ENCODE assay signal across 24 cellular contexts in the genomic region with DNA sequence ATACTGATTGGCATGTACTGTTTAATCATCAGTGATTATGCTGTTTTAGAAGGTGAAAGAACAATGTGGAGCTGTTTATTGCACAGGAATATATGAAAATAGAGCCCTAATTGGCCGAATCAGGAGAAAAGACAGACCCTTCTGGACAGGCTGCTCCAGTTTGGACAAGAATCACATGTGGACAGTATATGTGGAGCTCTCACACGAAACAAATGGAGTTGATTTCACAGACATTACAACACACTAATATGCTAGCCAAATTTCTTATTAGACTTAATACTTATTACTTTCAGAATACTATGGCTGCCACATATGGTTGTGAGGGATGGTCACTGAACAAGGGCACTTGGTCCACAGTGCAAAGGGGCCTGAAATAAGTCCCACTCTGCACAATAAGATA. TPM values are rescaled to one million over a fixed set of nuclear protein-coding genes. Genes with fewer than 3 reads are reported as not detected.
DNase-seq lines count a peak whose midpoint lies in the region; ATAC-seq and TF ChIP-seq lines count a peak whose summit lies in the region.
"Had no signal": no experiment of that assay in that cellular context is flagged by ENCODE, and none has a peak within 500 bp of the region (broad histone marks: within the 10 kb centered on the region; RNA-seq: fewer than 3 reads in every experiment).

No MANE protein-coding gene starts in this region.

- peak overlapping the region; percentile 4; the same call in 1 of the 2 replicates for H3K4me3 ChIP-seq in ACC112 (ENCODE audit: low read depth, low read length)
- H3K4me3 ChIP-seq in HCT116 (replicated peaks in 1 of 2; ENCODE audit: low read depth in 1 of 2, low read length in 2 of 2), result no peak overlapping the region
- H3K4me3 ChIP-seq in adipocyte (ENCODE audit: low read length), result peak overlapping the region; percentile 56
- peak overlapping the region; percentile 31 to 43 for H3K4me3 ChIP-seq in foreskin fibroblast (ENCODE audit: low read depth in 1 of 2, low read length in 2 of 2)
- no peak overlapping the region for H3K4me3 ChIP-seq in right lobe of liver
- H3K4me3 ChIP-seq: GM12878, MG63, SJCRH30 had no signal

- peaks cover 6% of the 10 kb centered on the region for H3K4me1 ChIP-seq in ACC112 (ENCODE audit: control insufficient read depth, insufficient read depth, low read length, unreplicated experiment)
- peaks cover 6 to 21% of the 10 kb centered on the region in 2 experiments; a peak in 3 of 4 replicates for H3K4me1 ChIP-seq in HCT116 (ENCODE audit: control insufficient read depth in 1 of 2, insufficient read depth in 2 of 2, low read length in 2 of 2)
- peaks cover 44% of the 10 kb centered on the region for H3K4me1 ChIP-seq in adipocyte (ENCODE audit: control insufficient read depth, insufficient read depth, low read length)
- H3K4me1 ChIP-seq in right lobe of liver, result no peaks in the 10 kb centered on the region
- H3K4me1 ChIP-seq: Caco-2 had no signal

- intact Hi-C loops in HCT116 (cut with micrococcal nuclease), result no loop called here
- intact Hi-C loops in right lobe of liver (cut with DNase I), result no loop called here

- no peaks in the 10 kb centered on the region for H3K9me2 ChIP-seq in HCT116 (ENCODE audit: insufficient read depth)

- BruUV-seq in HCT116 (replicated peaks; lab: Mats Ljungman, UMichigan), result no TSS peak

- TF ChIP-seq CTCF in HCT116 (IDR thresholded peaks at IDR 0.05 in 2 of 3, conservative IDR thresholded peaks at IDR 0.05 in 1 of 3; ENCODE audit: borderline replicate concordance in 1 of 3, insufficient read depth in 1 of 3, low read depth in 2 of 3, low read length in 2 of 3), result no peak
- no peak for TF ChIP-seq CTCF in foreskin fibroblast (IDR thresholded peaks at IDR 0.05; ENCODE audit: low read depth, low read length)
- no peak for TF ChIP-seq CTCF in right lobe of liver (IDR thresholded peaks at IDR 0.05)

- no peak for TF ChIP-seq POLR2A in HCT116 (IDR thresholded peaks at IDR 0.05; ENCODE audit: borderline replicate concordance, extremely low read depth, insufficient read depth, insufficient read length)
- no peak for TF ChIP-seq POLR2A in right lobe of liver (IDR thresholded peaks at IDR 0.05)

- H3K27ac ChIP-seq in ACC112 (ENCODE audit: low read depth, low read length) (no peak overlapping the region), HCT116 (ENCODE audit: low read depth, low read length) (no peak overlapping the region), right lobe of liver (no peak overlapping the region)
- H3K27ac ChIP-seq: 22Rv1, SJCRH30 had no signal

- POLR2A ChIA-PET in HCT116 (lab: Charles Lee), result no interaction called here

- 13% methylated on average over 2 of the region's 2 CpGs for WGBS in right lobe of liver (ENCODE audit: insufficient coverage, low coverage, low lambda C conversion rate, missing lambda C conversion rate)

- H3K9me3 ChIP-seq in HCT116 (ENCODE audit: control insufficient read depth in 1 of 2, insufficient read depth in 1 of 2, low read depth in 1 of 2, low read length in 2 of 2) (no peaks in the 10 kb centered on the region), adipocyte (ENCODE audit: control insufficient read depth, low read length) (no peaks in the 10 kb centered on the region), right lobe of liver (no peaks in the 10 kb centered on the region)
- H3K9me3 ChIP-seq: Caco-2, MG63, SJCRH30 had no signal

- H2AFZ ChIP-seq in ACC112 (ENCODE audit: low read length, unreplicated experiment), result peak overlapping the region; percentile 5
- H2AFZ ChIP-seq in HCT116 (ENCODE audit: low read depth, low read length, poor library complexity, severe bottlenecking), result peak overlapping the region; percentile 75

- no peaks in the 10 kb centered on the region for H3K27me3 ChIP-seq in ACC112 (ENCODE audit: insufficient read depth, low read length)
- no peaks in the 10 kb centered on the region for H3K27me3 ChIP-seq in HCT116 (ENCODE audit: insufficient read depth, low read length)
- no peaks in the 10 kb centered on the region for H3K27me3 ChIP-seq in adipocyte (replicated peaks; ENCODE audit: control insufficient read depth, insufficient read depth, low read length)
- peaks cover 0 to 8% of the 10 kb centered on the region in 2 donors for H3K27me3 ChIP-seq in right lobe of liver
- H3K27me3 ChIP-seq: SJCRH30 had no signal

- peak overlapping the region; percentile 56; the same call in 1 of the 2 replicates for H3K4me2 ChIP-seq in HCT116 (ENCODE audit: low read length)

- H3K9ac ChIP-seq in HCT116 (ENCODE audit: low read length), result no peak overlapping the region
- peak overlapping the region; percentile 22 for H3K9ac ChIP-seq in adipocyte (ENCODE audit: low read length)

- no peak for ATAC-seq in HCT116
- no peak for ATAC-seq in HG03175 (IDR thresholded peaks at IDR 0.05; ENCODE audit: unreplicated experiment)
- ATAC-seq in right lobe of liver, result no peak
- ATAC-seq in HG03571 (IDR thresholded peaks at IDR 0.05; ENCODE audit: unreplicated experiment), result no peak
- no peak for ATAC-seq in GM21825 (IDR thresholded peaks at IDR 0.05; ENCODE audit: unreplicated experiment)
- ATAC-seq: GM12878 had no signal

- RAD21 ChIA-PET in HCT116 (lab: Charles Lee; ENCODE audit: low non-redundant PET in 1 of 2, low total read pairs in 2 of 2, uncharacterized antibody in 2 of 2, unreplicated experiment in 2 of 2), result no interaction called here

- H3K36me3 ChIP-seq in ACC112 (ENCODE audit: insufficient read depth, low read length) (no peaks in the 10 kb centered on the region), HCT116 (ENCODE audit: control insufficient read depth in 1 of 2, insufficient read depth in 2 of 2, low read length in 2 of 2) (no peaks in the 10 kb centered on the region), adipocyte (ENCODE audit: control insufficient read depth, insufficient read depth, low read length, severe bottlenecking) (no peaks in the 10 kb centered on the region), right lobe of liver (no peaks in the 10 kb centered on the region)
- H3K36me3 ChIP-seq: MG63, SJCRH30 had no signal

- no peak for DNase-seq in HCT116 (ENCODE audit: low read depth, low spot score)
- DNase-seq in adipocyte (ENCODE audit: low read depth), result peak; percentile 41
- peak in 1 of 2 donors; percentile 54 for DNase-seq in foreskin fibroblast
- DNase-seq in right lobe of liver, result no peak
- DNase-seq: ACHN; C1 segment of cervical spinal cord; Caco-2; CD4-positive, alpha-beta memory T cell; GDM1; IMR-90; KG1; MG63; NCI-H1105 treated with DMSO at 0.1 percent for 48 hours; NCI-H1930; NCI-H2107; NCI-H524; NCI-H774 had no signal

- H4K20me1 ChIP-seq in HCT116 (ENCODE audit: insufficient read depth), result no peaks in the 10 kb centered on the region

- H3K79me2 ChIP-seq in ACC112 (ENCODE audit: control insufficient read depth, insufficient read depth, low read length, unreplicated experiment) (no peaks in the 10 kb centered on the region), HCT116 (ENCODE audit: insufficient read depth, low read length) (no peaks in the 10 kb centered on the region)

- TF ChIP-seq RAD21 in HCT116 (IDR thresholded peaks at IDR 0.05; ENCODE audit: low read depth), result no peak

- CTCF ChIA-PET in HCT116 (lab: Charles Lee), result interaction anchor here (1.3 kb wide), 1 partner anchor 32 kb away, joined by 3 read pairs; no protein-coding TSS in a partner anchor

TF ChIP-seq in HCT116, 20 proteins besides CTCF, POLR2A, EP300 and RAD21:
- no peak for TF ChIP-seq SIN3A (IDR thresholded peaks at IDR 0.05; ENCODE audit: low read depth)
- TF ChIP-seq, protein P1, sequence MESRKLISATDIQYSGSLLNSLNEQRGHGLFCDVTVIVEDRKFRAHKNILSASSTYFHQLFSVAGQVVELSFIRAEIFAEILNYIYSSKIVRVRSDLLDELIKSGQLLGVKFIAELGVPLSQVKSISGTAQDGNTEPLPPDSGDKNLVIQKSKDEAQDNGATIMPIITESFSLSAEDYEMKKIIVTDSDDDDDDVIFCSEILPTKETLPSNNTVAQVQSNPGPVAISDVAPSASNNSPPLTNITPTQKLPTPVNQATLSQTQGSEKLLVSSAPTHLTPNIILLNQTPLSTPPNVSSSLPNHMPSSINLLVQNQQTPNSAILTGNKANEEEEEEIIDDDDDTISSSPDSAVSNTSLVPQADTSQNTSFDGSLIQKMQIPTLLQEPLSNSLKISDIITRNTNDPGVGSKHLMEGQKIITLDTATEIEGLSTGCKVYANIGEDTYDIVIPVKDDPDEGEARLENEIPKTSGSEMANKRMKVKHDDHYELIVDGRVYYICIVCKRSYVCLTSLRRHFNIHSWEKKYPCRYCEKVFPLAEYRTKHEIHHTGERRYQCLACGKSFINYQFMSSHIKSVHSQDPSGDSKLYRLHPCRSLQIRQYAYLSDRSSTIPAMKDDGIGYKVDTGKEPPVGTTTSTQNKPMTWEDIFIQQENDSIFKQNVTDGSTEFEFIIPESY (IDR thresholded peaks at IDR 0.05; ENCODE audit: extremely low read depth, insufficient replicate concordance, low read length), result no peak
- no peak for TF ChIP-seq ZNF274 (IDR thresholded peaks at IDR 0.05; ENCODE audit: low read depth, low read length)
- no peak for TF ChIP-seq TCF7L2 (IDR thresholded peaks at IDR 0.05; ENCODE audit: borderline replicate concordance, extremely low read depth, insufficient read depth, insufficient read length)
- TF ChIP-seq, protein P2, sequence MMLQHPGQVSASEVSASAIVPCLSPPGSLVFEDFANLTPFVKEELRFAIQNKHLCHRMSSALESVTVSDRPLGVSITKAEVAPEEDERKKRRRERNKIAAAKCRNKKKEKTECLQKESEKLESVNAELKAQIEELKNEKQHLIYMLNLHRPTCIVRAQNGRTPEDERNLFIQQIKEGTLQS (IDR thresholded peaks at IDR 0.05), result no peak
- TF ChIP-seq POLR2AphosphoS5 (IDR thresholded peaks at IDR 0.05; ENCODE audit: low read depth, low read length), result no peak

RNA-seq across cellular contexts. Expression of a gene that starts 15.5 kb away (rescaled TPM):
- total RNA-seq in HCT116 (2021; ENCODE audit: unreplicated experiment), result 0.86 TPM
- 2.0 and 3.3 TPM in 2 replicates for polyA plus RNA-seq in HCT116 (2012)
- under 1 TPM in 1 of 6 experiments, not detected in 5; 0.42 TPM for total RNA-seq in right lobe of liver
- total RNA-seq: Caco-2; CD4-positive, alpha-beta memory T cell; GM12878 had no signal
- polyA plus RNA-seq: CD4-positive, alpha-beta memory T cell; GM12878 had no signal

RNA-seq across cellular contexts. Expression of a gene that starts 43.3 kb away (rescaled TPM):
- total RNA-seq in HCT116 (2021; ENCODE audit: unreplicated experiment) (not detected), right lobe of liver (not detected)
- polyA plus RNA-seq in HCT116 (2012), result not detected in 2 replicates
- total RNA-seq: Caco-2; CD4-positive, alpha-beta memory T cell; GM12878; IMR-90; SJCRH30 had no signal
- polyA plus RNA-seq: CD4-positive, alpha-beta memory T cell; GM12878; IMR-90 had no signal

Comparison
In these comparisons a context has a peak if more than half of its experiments do, and no peak if none do; other contexts are left out.
1. H3K4me3 ChIP-seq: peak in ACC112 (single experiment), adipocyte (single experiment) and foreskin fibroblast (2 of 2); none in HCT116 (0 of 2) and right lobe of liver (0 of 3).